In the genomic region with DNA sequence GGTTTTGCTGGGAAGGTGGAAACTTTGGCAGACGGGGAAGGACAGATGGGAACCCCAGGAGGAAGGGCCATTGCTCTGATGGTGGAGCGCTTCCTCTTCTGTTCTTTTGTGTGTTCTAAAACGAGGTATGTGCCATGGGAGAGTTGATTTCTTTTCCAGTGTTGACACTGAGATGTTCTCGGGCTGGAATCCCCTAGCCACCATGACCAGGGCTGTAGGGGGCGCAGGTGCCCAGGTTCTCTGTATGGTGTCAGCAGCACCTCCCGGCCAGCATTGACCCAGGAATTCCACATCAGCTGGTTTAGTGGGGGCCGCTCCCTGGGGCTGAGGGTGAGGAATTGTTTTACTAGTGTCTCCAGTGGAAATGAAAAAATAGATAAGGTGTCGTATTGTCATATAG, we compare ENCODE assay signal across 8 cellular contexts. TPM values are rescaled to one million over a fixed set of nuclear protein-coding genes. Genes with fewer than 3 reads are reported as not detected.
DNase-seq lines count a peak whose midpoint lies in the region; ATAC-seq and TF ChIP-seq lines count a peak whose summit lies in the region.

No MANE protein-coding gene starts in this region.

- TF ChIP-seq RAD21 in HCT116 (IDR thresholded peaks at IDR 0.05; ENCODE audit: low read depth): no peak

- TF ChIP-seq POLR2A in HCT116 (IDR thresholded peaks at IDR 0.05; ENCODE audit: borderline replicate concordance, extremely low read depth, insufficient read depth, insufficient read length): no peak

- H3K9ac ChIP-seq in HCT116 (ENCODE audit: low read length) (no peak overlapping the region), PC-3 (ENCODE audit: low read length) (no peak overlapping the region)

- H3K9me3 Mint-ChIP-seq in Calu3 (ENCODE audit: low read depth, unreplicated experiment): no peaks in the 10 kb centered on the region
- H3K9me3 Mint-ChIP-seq in activated naive CD8-positive, alpha-beta T cell treated with anti-CD3 and anti-CD28 coated beads, Interleukin-2, amount 10 ng/mL, durations not matched to agents 7 days and 5 days: no peaks in the 10 kb centered on the region
- no peaks in the 10 kb centered on the region for H3K9me3 Mint-ChIP-seq in naive thymus-derived CD8-positive, alpha-beta T cell

- peaks cover 5 to 15% of the 10 kb centered on the region in 2 experiments; a peak in 3 of 4 replicates for H3K4me1 ChIP-seq in HCT116 (ENCODE audit: control insufficient read depth in 1 of 2, insufficient read depth in 2 of 2, low read length in 2 of 2)
- no peaks in the 10 kb centered on the region for H3K4me1 ChIP-seq in PC-3 (ENCODE audit: insufficient read depth, low read length)

- H3K4me3 Mint-ChIP-seq in Calu3 (ENCODE audit: low read depth, unreplicated experiment): peak overlapping the region; percentile 64
- H3K4me3 Mint-ChIP-seq in activated naive CD8-positive, alpha-beta T cell treated with anti-CD3 and anti-CD28 coated beads, Interleukin-2, amount 10 ng/mL, durations not matched to agents 7 days and 5 days: peak overlapping the region; percentile 56
- H3K4me3 Mint-ChIP-seq in naive thymus-derived CD8-positive, alpha-beta T cell: peak overlapping the region; percentile 51 to 91 (median 82)

- H3K27ac ChIP-seq in HCT116 (ENCODE audit: low read depth, low read length): no peak overlapping the region
- H3K27ac ChIP-seq in PC-3 (ENCODE audit: low read length): no peak overlapping the region

- peaks cover 39% of the 10 kb centered on the region for H3K27me3 Mint-ChIP-seq in Calu3 (ENCODE audit: unreplicated experiment)
- peaks cover 4% of the 10 kb centered on the region for H3K27me3 Mint-ChIP-seq in activated naive CD8-positive, alpha-beta T cell treated with anti-CD3 and anti-CD28 coated beads, Interleukin-2, amount 10 ng/mL, durations not matched to agents 7 days and 5 days
- H3K27me3 Mint-ChIP-seq in naive thymus-derived CD8-positive, alpha-beta T cell: no peaks in the 10 kb centered on the region

- no peaks in the 10 kb centered on the region for H3K36me3 ChIP-seq in HCT116 (ENCODE audit: control insufficient read depth in 1 of 2, insufficient read depth in 2 of 2, low read length in 2 of 2)
- H3K36me3 ChIP-seq in PC-3 (ENCODE audit: low read depth, low read length): no peaks in the 10 kb centered on the region

- TF ChIP-seq CTCF in Calu3 (IDR thresholded peaks at IDR 0.05; ENCODE audit: unreplicated experiment) (no peak), HCT116 (IDR thresholded peaks at IDR 0.05 in 2 of 3, conservative IDR thresholded peaks at IDR 0.05 in 1 of 3; ENCODE audit: borderline replicate concordance in 1 of 3, insufficient read depth in 1 of 3, low read depth in 2 of 3, low read length in 2 of 3) (peak in 2 of 3 experiments; percentile 31 to 35; a peak in 2 of 6 replicates), PC-3 (conservative IDR thresholded peaks at IDR 0.05; ENCODE audit: low read depth, low read length) (no peak)

- RAD21 ChIA-PET in HCT116 (lab: Charles Lee; ENCODE audit: low non-redundant PET in 1 of 2, low total read pairs in 2 of 2, uncharacterized antibody in 2 of 2, unreplicated experiment in 2 of 2): no interaction called here

- H3K27ac Mint-ChIP-seq in Calu3 (ENCODE audit: unreplicated experiment): no peak overlapping the region
- no peak overlapping the region for H3K27ac Mint-ChIP-seq in activated naive CD8-positive, alpha-beta T cell treated with anti-CD3 and anti-CD28 coated beads, Interleukin-2, amount 10 ng/mL, durations not matched to agents 7 days and 5 days
- H3K27ac Mint-ChIP-seq in naive thymus-derived CD8-positive, alpha-beta T cell: peak overlapping the region; percentile 18 to 89 (median 76)

- H3K4me3 ChIP-seq in HCT116 (replicated peaks in 1 of 2; ENCODE audit: low read depth in 1 of 2, low read length in 2 of 2) (no peak overlapping the region), PC-3 (ENCODE audit: low read length) (no peak overlapping the region)

- H3F3A ChIP-seq in PC-3 (ENCODE audit: low read length, unreplicated experiment): no peaks in the 10 kb centered on the region

- H3K9me2 ChIP-seq in HCT116 (ENCODE audit: insufficient read depth): no peaks in the 10 kb centered on the region
- H3K9me2 ChIP-seq in PC-3 (replicated peaks; ENCODE audit: low read length): no peaks in the 10 kb centered on the region

- DNase-seq in Calu3 (peak; percentile 48), HCT116 (ENCODE audit: low read depth, low spot score) (no peak), NCI-H187 treated with DMSO at 0.1 percent for 48 hours (lab: John Stamatoyannopoulos, UW) (no peak), PC-3 (no peak)
- no peak for DNase-seq in activated naive CD8-positive, alpha-beta T cell treated with anti-CD3 and anti-CD28 coated beads, Interleukin-2, amount 10 ng/mL, durations not matched to agents 7 days and 5 days
- DNase-seq in naive thymus-derived CD8-positive, alpha-beta T cell: no peak

- H3K27me3 ChIP-seq in HCT116 (ENCODE audit: insufficient read depth, low read length) (no peaks in the 10 kb centered on the region), PC-3 (ENCODE audit: low read length) (no peaks in the 10 kb centered on the region)

- H3K79me2 ChIP-seq in HCT116 (ENCODE audit: insufficient read depth, low read length) (no peaks in the 10 kb centered on the region), PC-3 (ENCODE audit: low read length) (no peaks in the 10 kb centered on the region)

- CTCF ChIA-PET in Calu3 (lab: Charles Lee) (interaction anchor here (0.6 to 1.6 kb wide), 6 partner anchors 7 to 228 kb away, joined by 3 to 14 read pairs (median 6); no protein-coding TSS in a partner anchor), HCT116 (lab: Charles Lee) (interaction anchor here (1.4 to 1.8 kb wide), 2 partner anchors 164 to 227 kb away, joined by 7 to 12 read pairs; no protein-coding TSS in a partner anchor), PC-3 (lab: Charles Lee) (no interaction called here)

- intact Hi-C loops in Calu3 (cut with micrococcal nuclease; ENCODE audit: unreplicated experiment): no loop called here
- intact Hi-C loops in HCT116 (cut with micrococcal nuclease): no loop called here
- intact Hi-C loops in PC-3 (cut with micrococcal nuclease): no loop called here

- POLR2A ChIA-PET in HCT116 (lab: Charles Lee): no interaction called here
- POLR2A ChIA-PET in activated naive CD8-positive, alpha-beta T cell treated with anti-CD3 and anti-CD28 coated beads, Interleukin-2, amount 10 ng/mL, durations not matched to agents 7 days and 5 days (lab: Charles Lee): interaction anchor here (1.7 to 3.3 kb wide), 2 partner anchors 164 to 228 kb away, joined by 7 to 11 read pairs; no protein-coding TSS in a partner anchor
- POLR2A ChIA-PET in naive thymus-derived CD8-positive, alpha-beta T cell (lab: Charles Lee): interaction anchor here (1.0 to 2.7 kb wide), 5 partner anchors 45 to 164 kb away, joined by 3 to 11 read pairs (median 3); no protein-coding TSS in a partner anchor
- POLR2A ChIA-PET in PC-3 (lab: Charles Lee; ENCODE audit: unreplicated experiment): no interaction called here

- H3K36me3 Mint-ChIP-seq in Calu3 (ENCODE audit: insufficient read depth, unreplicated experiment): no peaks in the 10 kb centered on the region
- H3K36me3 Mint-ChIP-seq in activated naive CD8-positive, alpha-beta T cell treated with anti-CD3 and anti-CD28 coated beads, Interleukin-2, amount 10 ng/mL, durations not matched to agents 7 days and 5 days: no peaks in the 10 kb centered on the region
- H3K36me3 Mint-ChIP-seq in naive thymus-derived CD8-positive, alpha-beta T cell: no peaks in the 10 kb centered on the region

- no peaks in the 10 kb centered on the region for H3K9me3 ChIP-seq in HCT116 (ENCODE audit: control insufficient read depth in 1 of 2, insufficient read depth in 1 of 2, low read depth in 1 of 2, low read length in 2 of 2)
- H3K9me3 ChIP-seq in PC-3 (ENCODE audit: low read length): no peaks in the 10 kb centered on the region

- H4K20me1 ChIP-seq in HCT116 (ENCODE audit: insufficient read depth) (no peaks in the 10 kb centered on the region), PC-3 (ENCODE audit: low read length) (no peaks in the 10 kb centered on the region)

- H2AFZ ChIP-seq in HCT116 (ENCODE audit: low read depth, low read length, poor library complexity, severe bottlenecking) (no peak overlapping the region), PC-3 (ENCODE audit: low read length) (no peak overlapping the region)

- peaks cover 15% of the 10 kb centered on the region for H3K4me1 Mint-ChIP-seq in Calu3 (ENCODE audit: low read depth, unreplicated experiment)
- peaks cover 10% of the 10 kb centered on the region for H3K4me1 Mint-ChIP-seq in activated naive CD8-positive, alpha-beta T cell treated with anti-CD3 and anti-CD28 coated beads, Interleukin-2, amount 10 ng/mL, durations not matched to agents 7 days and 5 days
- H3K4me1 Mint-ChIP-seq in naive thymus-derived CD8-positive, alpha-beta T cell: peaks cover 8 to 20% (median 18%) of the 10 kb centered on the region in 4 donors

- ATAC-seq in HCT116 (peak; percentile 37), PC-3 (no peak), HG02981 (IDR thresholded peaks at IDR 0.05; ENCODE audit: unreplicated experiment) (no peak), HG02852 (IDR thresholded peaks at IDR 0.05; ENCODE audit: unreplicated experiment) (no peak)
- ATAC-seq in activated naive CD8-positive, alpha-beta T cell treated with anti-CD3 and anti-CD28 coated beads, Interleukin-2, amount 10 ng/mL, durations not matched to agents 7 days and 5 days (ENCODE audit: low read depth): no peak
- ATAC-seq in naive thymus-derived CD8-positive, alpha-beta T cell: no peak

- BruUV-seq in Calu3 (replicated peaks; lab: Mats Ljungman, UMichigan): no TSS peak
- no TSS peak for BruUV-seq in HCT116 (replicated peaks; lab: Mats Ljungman, UMichigan)
- BruUV-seq in PC-3 (replicated peaks; lab: Mats Ljungman, UMichigan): no TSS peak

- H3K4me2 ChIP-seq in HCT116 (ENCODE audit: low read length): peak overlapping the region; percentile 63
- H3K4me2 ChIP-seq in PC-3 (ENCODE audit: low read length): no peak overlapping the region

TF ChIP-seq in HCT116, 20 proteins besides CTCF, POLR2A, EP300 and RAD21:
- TF ChIP-seq CBX3 (IDR thresholded peaks at IDR 0.05; ENCODE audit: low read depth): no peak

RNA-seq across cellular contexts. Expression of gene ACAD9, which starts 34.3 kb away (rescaled TPM):
- total RNA-seq in Calu3 (2022) (112 and 124 TPM in 2 replicates), HCT116 (2021; ENCODE audit: unreplicated experiment) (55.8 TPM), PC-3 (2014; rRNA removed) (38.2 and 38.6 TPM in 2 replicates)
- 31.0 and 36.1 TPM in 2 replicates for polyA plus RNA-seq in HCT116 (2012)
- 10 to 100 TPM; 55.9 to 63.5 TPM for total RNA-seq in activated naive CD8-positive, alpha-beta T cell treated with anti-CD3 and anti-CD28 coated beads, Interleukin-2, amount 10 ng/mL, durations not matched to agents 7 days and 5 days
- 10 to 100 TPM; 57.0 to 61.3 TPM for total RNA-seq in naive thymus-derived CD8-positive, alpha-beta T cell
- polyA plus RNA-seq in naive thymus-derived CD8-positive, alpha-beta T cell: 10 to 100 TPM; 14.0 to 20.4 (median 16.5) TPM

Comparison
In these comparisons a context has a peak if more than half of its experiments do, and no peak if none do; other contexts are left out.
1. H3K27ac Mint-ChIP-seq: peak in naive thymus-derived CD8-positive, alpha-beta T cell (10 of 10); none in Calu3 (single experiment) and activated naive CD8-positive, alpha-beta T cell treated with anti-CD3 and anti-CD28 coated beads, Interleukin-2, amount 10 ng/mL, durations not matched to agents 7 days and 5 days (single experiment).
2. CTCF ChIP-seq: peak in HCT116 (2 of 3); none in Calu3 (single experiment) and PC-3 (single experiment).
3. POLR2A ChIA-PET loops: an anchor here in activated naive CD8-positive, alpha-beta T cell treated with anti-CD3 and anti-CD28 coated beads, Interleukin-2, amount 10 ng/mL, durations not matched to agents 7 days and 5 days (1.7 to 3.3 kb wide) and naive thymus-derived CD8-positive, alpha-beta T cell (1.0 to 2.7 kb wide); none called in HCT116 and PC-3.
4. Peak in every context shown above with its lines, with median percentiles within 50 percentile points of each other: H3K4me3 Mint-ChIP-seq.